ENCODE assay signal across 8 cellular contexts in the genomic region with DNA sequence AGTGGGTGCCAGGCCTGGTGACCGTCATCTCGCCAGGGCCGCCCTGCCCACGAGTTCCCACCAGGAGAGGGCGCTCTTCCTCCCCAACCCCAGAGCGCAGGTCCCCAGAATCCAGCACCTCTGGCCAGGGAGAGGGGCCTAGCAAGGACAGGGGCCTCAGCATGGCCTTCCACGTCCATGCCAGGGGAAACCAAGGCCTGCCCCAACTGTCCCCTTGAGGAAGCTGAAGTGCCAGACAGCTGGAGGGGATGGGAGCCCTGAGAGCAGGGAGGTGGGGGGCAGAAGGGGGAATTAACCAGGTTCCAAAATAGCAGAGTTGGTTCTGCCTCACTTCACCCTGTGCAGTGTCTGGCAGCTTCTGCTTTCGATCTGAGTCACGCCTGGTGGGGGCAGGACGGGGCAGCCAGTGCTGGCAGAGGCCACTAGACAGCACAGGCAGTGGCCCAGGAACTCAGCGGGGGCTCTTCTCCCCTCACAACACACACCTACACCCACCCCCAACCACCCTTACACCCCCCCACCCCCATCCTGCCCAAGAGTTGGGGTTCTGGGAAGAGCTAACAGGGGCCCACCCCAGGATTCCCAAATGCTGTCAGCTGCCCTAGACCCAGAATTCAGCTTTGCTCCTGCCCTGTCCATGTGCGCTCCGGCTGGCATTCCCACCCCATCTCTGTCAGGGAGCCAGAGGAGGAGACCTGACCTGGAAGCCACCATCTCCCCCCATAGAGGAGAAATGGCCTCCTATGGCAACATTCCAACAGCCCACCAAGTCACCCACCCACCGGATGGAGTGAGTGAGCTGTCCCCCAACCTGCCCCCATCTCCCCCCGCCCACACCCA. TPM values are rescaled to one million over a fixed set of nuclear protein-coding genes. Genes with fewer than 3 reads are reported as not detected.
DNase-seq lines count a peak whose midpoint lies in the region; ATAC-seq and TF ChIP-seq lines count a peak whose summit lies in the region.

No MANE protein-coding gene starts in this region.

- H3K4me2 ChIP-seq in Karpas-422 (ENCODE audit: low read depth, low read length, poor library complexity, severe bottlenecking): peak overlapping the region; percentile 88

- no peaks in the 10 kb centered on the region for H3K9me3 ChIP-seq in Karpas-422 (ENCODE audit: low read length)

- ATAC-seq in GM21825 (IDR thresholded peaks at IDR 0.05; ENCODE audit: unreplicated experiment): peak; percentile 60

- H3K27ac ChIP-seq in Karpas-422 (ENCODE audit: low read length) (peak overlapping the region; percentile 99), VCaP (no peak overlapping the region)

- peak overlapping the region; percentile 88 for H3K9ac ChIP-seq in Karpas-422 (ENCODE audit: low read length)

- H3K79me2 ChIP-seq in Karpas-422 (ENCODE audit: low read length): peaks cover 69% of the 10 kb centered on the region

- DNase-seq in Karpas-422 (peak; percentile 96), cerebellar cortex (ENCODE audit: low spot score) (peak; percentile 45), left kidney (ENCODE audit: low read depth, low spot score) (peak; percentile 56), pons (ENCODE audit: low spot score) (no peak)
- DNase-seq in stimulated activated CD4-positive, alpha-beta T cell treated with anti-CD3 and anti-CD28 coated beads, TNF-alpha, amount 100 ng/mL, for 4 hours (ENCODE audit: low read depth in 3 of 3): peak; percentile 42 to 51 (median 51)

- H2AFZ ChIP-seq in Karpas-422 (ENCODE audit: low read length): no peak overlapping the region

- peaks cover 16% of the 10 kb centered on the region; the same call in 1 of the 2 replicates for H3K36me3 ChIP-seq in Karpas-422 (ENCODE audit: insufficient read depth, low read length)

- peaks cover 9% of the 10 kb centered on the region; the same call in 1 of the 2 replicates for H4K20me1 ChIP-seq in Karpas-422 (ENCODE audit: insufficient read depth, low read depth, low read length)

- TF ChIP-seq CTCF in GM12875 (IDR thresholded peaks at IDR 0.05; ENCODE audit: borderline replicate concordance, insufficient read depth, low read depth, low read length) (peak; percentile 95), VCaP (conservative IDR thresholded peaks at IDR 0.05) (peak; percentile 53)

- H3K4me1 ChIP-seq in Karpas-422 (ENCODE audit: low read length): peaks cover 94% of the 10 kb centered on the region

- H3K4me3 ChIP-seq in GM12875 (ENCODE audit: low read depth, low read length): peak overlapping the region; percentile 67
- peak overlapping the region; percentile 65 for H3K4me3 ChIP-seq in Karpas-422 (ENCODE audit: low read length)

- H3K27me3 ChIP-seq in Karpas-422 (ENCODE audit: low read length): no peaks in the 10 kb centered on the region

- H3K9me2 ChIP-seq in Karpas-422 (replicated peaks; ENCODE audit: insufficient read depth, low read length): no peaks in the 10 kb centered on the region

RNA-seq across cellular contexts. Expression of a gene that starts 29.2 kb away (rescaled TPM):
- 72.3 and 117 TPM in 2 replicates for total RNA-seq in Karpas-422 (2014; rRNA removed; shearing (Covaris generic); ENCODE audit: low replicate concordance)

RNA-seq across cellular contexts. Expression of a gene that starts 41.0 kb away (rescaled TPM):
- total RNA-seq in Karpas-422 (2014; rRNA removed; shearing (Covaris generic); ENCODE audit: low replicate concordance): not detected in 2 replicates
